ENCODE assay signal across 13 cellular contexts in the genomic region with DNA sequence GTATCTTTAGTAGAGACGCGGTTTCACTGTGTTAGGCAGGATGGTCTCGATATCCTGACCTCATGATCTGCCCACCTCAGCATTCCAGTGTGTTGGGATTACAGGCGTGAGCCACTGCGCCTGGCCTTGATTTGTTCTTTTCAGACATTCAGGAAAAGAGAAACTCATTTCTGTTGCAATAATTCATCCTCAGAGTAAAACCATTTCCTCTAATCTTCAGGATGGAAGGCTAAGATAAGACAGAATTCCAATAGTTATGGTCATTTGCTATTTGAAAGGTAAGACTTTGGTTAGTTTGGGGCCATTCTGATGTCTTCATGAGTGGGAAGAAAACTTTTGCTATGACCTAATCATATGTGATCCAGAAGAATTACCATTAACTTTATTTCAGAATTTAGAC.
DNase-seq lines count a peak whose midpoint lies in the region; TF ChIP-seq lines count a peak whose summit lies in the region.
"Had no signal": no experiment of that assay in that cellular context is flagged by ENCODE, and none has a peak within 500 bp of the region (broad histone marks: within the 10 kb centered on the region; RNA-seq: fewer than 3 reads in every experiment).

No MANE protein-coding gene starts in this region.

- H2BK5ac ChIP-seq in H9 (ENCODE audit: insufficient read length, low read length): no peak overlapping the region

- H3K27ac Mint-ChIP-seq in endothelial cell (ENCODE audit: unreplicated experiment) (no peak overlapping the region), H9 (no peak overlapping the region)
- H3K27ac Mint-ChIP-seq: CD8-positive, alpha-beta memory T cell had no signal

- no peaks in the 10 kb centered on the region for H3K9me3 Mint-ChIP-seq in endothelial cell (ENCODE audit: unreplicated experiment)
- peaks cover 0 to 5% of the 10 kb centered on the region in 2 experiments; a peak in 1 of 5 replicates for H3K9me3 Mint-ChIP-seq in H9
- H3K9me3 Mint-ChIP-seq: CD8-positive, alpha-beta memory T cell had no signal

- H3T11ph ChIP-seq in H9 (ENCODE audit: low read length): no peak overlapping the region

- H4K5ac ChIP-seq in H9 (ENCODE audit: insufficient read length, low read depth, low read length): no peak overlapping the region

- TF ChIP-seq CTCF in endothelial cell (IDR thresholded peaks at IDR 0.05; ENCODE audit: unreplicated experiment) (no peak), H9 (conservative IDR thresholded peaks at IDR 0.05) (no peak)

- no peak overlapping the region for H3K4me2 ChIP-seq in H9 (ENCODE audit: insufficient read depth, insufficient read length, low read length)

- H3K4me1 ChIP-seq in H9 (ENCODE audit: insufficient read depth, low read length): peaks cover 4% of the 10 kb centered on the region; the same call in 1 of the 2 replicates
- H3K4me1 ChIP-seq: BE2C, HAP-1 had no signal

- H2BK120ac ChIP-seq in H9 (ENCODE audit: low read depth, low read length, poor library complexity, severe bottlenecking): no peak overlapping the region

- H3K9ac ChIP-seq in H9 (ENCODE audit: extremely low read depth, insufficient read length, low read length): no peak overlapping the region

- no peak overlapping the region for H4K91ac ChIP-seq in H9 (ENCODE audit: insufficient read length, low read depth, low read length)

- H3K4ac ChIP-seq in H9 (ENCODE audit: low read depth, low read length): no peak overlapping the region

- H4K20me1 ChIP-seq in H9 (ENCODE audit: control insufficient read depth, insufficient read depth, insufficient read length): no peaks in the 10 kb centered on the region

- no peak overlapping the region for H3K14ac ChIP-seq in H9 (ENCODE audit: insufficient read depth, low read length)

- H2AK5ac ChIP-seq in H9 (ENCODE audit: insufficient read length, low read length): no peak overlapping the region

- no peak overlapping the region for H3K18ac ChIP-seq in H9 (ENCODE audit: insufficient read length, low read depth, low read length)

- no peaks in the 10 kb centered on the region for H3K79me2 ChIP-seq in H9 (ENCODE audit: insufficient read depth, low read length)

- DNase-seq in amniotic epithelial cell (ENCODE audit: low read depth) (peak; percentile 88), endothelial cell (ENCODE audit: low spot score) (no peak), iris pigment epithelial cell (ENCODE audit: low read depth) (peak; percentile 63), ACHN (no peak), H9 (no peak), putamen (ENCODE audit: low spot score) (no peak)
- DNase-seq: BE2C; C1 segment of cervical spinal cord; CD4-positive, CD25-positive, alpha-beta regulatory T cell; CD8-positive, alpha-beta memory T cell; COR-L47 had no signal

- no peak overlapping the region for H2BK15ac ChIP-seq in H9 (ENCODE audit: low read depth, low read length)

- no peak overlapping the region for H2AFZ ChIP-seq in H9 (ENCODE audit: low read length)

- no peak overlapping the region for H2BK12ac ChIP-seq in H9 (ENCODE audit: insufficient read length, low read depth, low read length)

- H3K36me3 Mint-ChIP-seq in endothelial cell (ENCODE audit: low read depth, unreplicated experiment) (peaks cover 44% of the 10 kb centered on the region), H9 (ENCODE audit: insufficient read depth in 1 of 3, low read depth in 3 of 3) (peaks cover 12 to 85% (median 76%) of the 10 kb centered on the region in 3 experiments; a peak in 6 of 7 replicates)

- in situ Hi-C loops in ACHN (cut with HindIII; ENCODE audit: low pct_ligation_motif_present, low pct_unique_long_range_greater_than_20kb, low sequenced_read_pairs): no loop called here

- H3K23ac ChIP-seq in H9 (ENCODE audit: insufficient read length, low read depth, low read length): no peak overlapping the region

- no peaks in the 10 kb centered on the region for H3K23me2 ChIP-seq in H9 (ENCODE audit: insufficient read length, low read depth, low read length, poor library complexity, severe bottlenecking)

- H3K27ac ChIP-seq in H9 (ENCODE audit: insufficient read length, low read depth, low read length): no peak overlapping the region
- H3K27ac ChIP-seq: HL-60 had no signal

- H2BK20ac ChIP-seq in H9 (ENCODE audit: low read depth, low read length, poor library complexity, severe bottlenecking): no peak overlapping the region

- H3K4me3 Mint-ChIP-seq in endothelial cell (ENCODE audit: unreplicated experiment) (peak overlapping the region; percentile 19), H9 (no peak overlapping the region)
- H3K4me3 Mint-ChIP-seq: CD4-positive, CD25-positive, alpha-beta regulatory T cell; CD8-positive, alpha-beta memory T cell had no signal

- no peak overlapping the region for H3K56ac ChIP-seq in H9 (ENCODE audit: insufficient read length, low read depth, low read length)

- no peak overlapping the region for H4K8ac ChIP-seq in H9 (replicated peaks; ENCODE audit: insufficient read length, low read depth, low read length)

- no peaks in the 10 kb centered on the region for H3K9me3 ChIP-seq in H9 (ENCODE audit: control insufficient read depth, low read depth, low read length)
- H3K9me3 ChIP-seq: BE2C, HAP-1 had no signal

- no peaks in the 10 kb centered on the region for H3K27me3 Mint-ChIP-seq in endothelial cell (ENCODE audit: unreplicated experiment)
- no peaks in the 10 kb centered on the region for H3K27me3 Mint-ChIP-seq in H9 (ENCODE audit: low read depth)
- H3K27me3 Mint-ChIP-seq: CD4-positive, CD25-positive, alpha-beta regulatory T cell; CD8-positive, alpha-beta memory T cell had no signal

- H3K4me1 Mint-ChIP-seq in endothelial cell (ENCODE audit: unreplicated experiment) (peaks cover 14% of the 10 kb centered on the region), H9 (peaks cover 20 to 22% of the 10 kb centered on the region in 2 experiments)
- H3K4me1 Mint-ChIP-seq: CD8-positive, alpha-beta memory T cell had no signal

- no CpG with 5 or more reads among the region's 5 CpGs for WGBS in H9 (ENCODE audit: extremely low coverage, insufficient read length, low lambda C conversion rate)

- H3K79me1 ChIP-seq in H9 (ENCODE audit: insufficient read depth, low read depth, low read length, poor library complexity, severe bottlenecking): no peaks in the 10 kb centered on the region

- H3K27me3 ChIP-seq in H9 (ENCODE audit: insufficient read depth, low read length): no peaks in the 10 kb centered on the region
- H3K27me3 ChIP-seq: BE2C had no signal

Comparison
In these comparisons a context has a peak if more than half of its experiments do, and no peak if none do; other contexts are left out.
1. DNase-seq: peak in amniotic epithelial cell (single experiment) and iris pigment epithelial cell (single experiment); none in endothelial cell (single experiment), ACHN (single experiment), H9 (single experiment) and putamen (single experiment).